Comparison of ENCODE assay signal across 1 cellular context in the genomic region with DNA sequence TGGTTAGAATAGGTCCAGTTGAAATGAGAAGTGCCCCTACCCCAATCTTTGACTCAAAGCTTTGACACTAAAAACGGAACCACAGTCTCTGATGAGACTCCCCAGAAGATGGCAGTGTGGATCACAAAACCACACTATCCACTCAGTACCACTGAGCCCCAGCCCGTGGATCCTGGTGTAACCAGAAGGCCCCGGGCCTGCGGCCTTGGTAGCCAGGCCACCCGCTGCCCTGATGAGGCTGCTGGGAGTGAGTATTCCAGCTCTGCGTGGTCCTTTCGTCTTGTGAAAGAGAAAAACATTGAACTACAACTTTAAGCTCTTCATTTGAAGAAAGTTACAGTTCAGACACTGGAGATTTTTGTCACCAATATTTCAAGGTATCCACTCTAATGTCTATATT.
TF ChIP-seq lines count a peak whose summit lies in the region.

No MANE protein-coding gene starts in this region.

TF ChIP-seq in WTC11, 78 proteins besides CTCF, POLR2A, EP300 and RAD21 (continued from another document):
- TF ChIP-seq, protein P1, sequence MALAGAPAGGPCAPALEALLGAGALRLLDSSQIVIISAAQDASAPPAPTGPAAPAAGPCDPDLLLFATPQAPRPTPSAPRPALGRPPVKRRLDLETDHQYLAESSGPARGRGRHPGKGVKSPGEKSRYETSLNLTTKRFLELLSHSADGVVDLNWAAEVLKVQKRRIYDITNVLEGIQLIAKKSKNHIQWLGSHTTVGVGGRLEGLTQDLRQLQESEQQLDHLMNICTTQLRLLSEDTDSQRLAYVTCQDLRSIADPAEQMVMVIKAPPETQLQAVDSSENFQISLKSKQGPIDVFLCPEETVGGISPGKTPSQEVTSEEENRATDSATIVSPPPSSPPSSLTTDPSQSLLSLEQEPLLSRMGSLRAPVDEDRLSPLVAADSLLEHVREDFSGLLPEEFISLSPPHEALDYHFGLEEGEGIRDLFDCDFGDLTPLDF (CRISPR knock-in tag; IDR thresholded peaks at IDR 0.05): no peak
- TF ChIP-seq OVOL2 (CRISPR knock-in tag; IDR thresholded peaks at IDR 0.05; ENCODE audit: borderline replicate concordance): no peak
- TF ChIP-seq, protein P2, sequence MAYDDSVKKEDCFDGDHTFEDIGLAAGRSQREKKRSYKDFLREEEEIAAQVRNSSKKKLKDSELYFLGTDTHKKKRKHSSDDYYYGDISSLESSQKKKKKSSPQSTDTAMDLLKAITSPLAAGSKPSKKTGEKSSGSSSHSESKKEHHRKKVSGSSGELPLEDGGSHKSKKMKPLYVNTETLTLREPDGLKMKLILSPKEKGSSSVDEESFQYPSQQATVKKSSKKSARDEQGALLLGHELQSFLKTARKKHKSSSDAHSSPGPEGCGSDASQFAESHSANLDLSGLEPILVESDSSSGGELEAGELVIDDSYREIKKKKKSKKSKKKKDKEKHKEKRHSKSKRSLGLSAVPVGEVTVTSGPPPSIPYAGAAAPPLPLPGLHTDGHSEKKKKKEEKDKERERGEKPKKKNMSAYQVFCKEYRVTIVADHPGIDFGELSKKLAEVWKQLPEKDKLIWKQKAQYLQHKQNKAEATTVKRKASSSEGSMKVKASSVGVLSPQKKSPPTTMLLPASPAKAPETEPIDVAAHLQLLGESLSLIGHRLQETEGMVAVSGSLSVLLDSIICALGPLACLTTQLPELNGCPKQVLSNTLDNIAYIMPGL (CRISPR knock-in tag; IDR thresholded peaks at IDR 0.05): no peak
- TF ChIP-seq, protein P3, sequence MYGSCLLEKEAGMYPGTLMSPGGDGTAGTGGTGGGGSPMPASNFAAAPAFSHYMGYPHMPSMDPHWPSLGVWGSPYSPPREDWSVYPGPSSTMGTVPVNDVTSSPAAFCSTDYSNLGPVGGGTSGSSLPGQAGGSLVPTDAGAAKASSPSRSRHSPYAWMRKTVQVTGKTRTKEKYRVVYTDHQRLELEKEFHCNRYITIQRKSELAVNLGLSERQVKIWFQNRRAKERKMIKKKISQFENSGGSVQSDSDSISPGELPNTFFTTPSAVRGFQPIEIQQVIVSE (CRISPR knock-in tag; IDR thresholded peaks at IDR 0.05; ENCODE audit: borderline replicate concordance): no peak
